Comparison of ENCODE assay signal across 3 cellular contexts in genomic region chr11:129331217-129331616, GRCh38.
TF ChIP-seq lines count a peak whose summit lies in the region.

No MANE protein-coding gene starts in this region.

TF ChIP-seq in SK-N-SH treated with all-trans-retinoic acid at 6 μM for 48 hours, 23 proteins besides CTCF, POLR2A, EP300 and RAD21 (continues in another document):
- TF ChIP-seq ZFP3 (CRISPR knock-in tag; IDR thresholded peaks at IDR 0.05) (no peak), TCF4 (CRISPR knock-in tag; IDR thresholded peaks at IDR 0.05; ENCODE audit: borderline replicate concordance) (no peak), TSHZ2 (CRISPR knock-in tag; IDR thresholded peaks at IDR 0.05) (no peak), SNAI2 (CRISPR knock-in tag; IDR thresholded peaks at IDR 0.05) (no peak), CREB5 (CRISPR knock-in tag; IDR thresholded peaks at IDR 0.05; ENCODE audit: low read depth) (no peak), ZNF565 (CRISPR knock-in tag; conservative IDR thresholded peaks at IDR 0.05; ENCODE audit: low read depth) (no peak), ISL1 (CRISPR knock-in tag; IDR thresholded peaks at IDR 0.05) (no peak), OSR1 (CRISPR knock-in tag; IDR thresholded peaks at IDR 0.05) (no peak), PPARA (CRISPR knock-in tag; IDR thresholded peaks at IDR 0.05; ENCODE audit: borderline replicate concordance) (no peak), ZNF70 (CRISPR knock-in tag; IDR thresholded peaks at IDR 0.05) (no peak), CSDC2 (CRISPR knock-in tag; IDR thresholded peaks at IDR 0.05) (no peak), BACH2 (CRISPR knock-in tag; IDR thresholded peaks at IDR 0.05; ENCODE audit: borderline replicate concordance) (no peak), ZNF8 (CRISPR knock-in tag; IDR thresholded peaks at IDR 0.05) (no peak), ZC3H10 (CRISPR knock-in tag; IDR thresholded peaks at IDR 0.05) (no peak), PATZ1 (CRISPR knock-in tag; IDR thresholded peaks at IDR 0.05; ENCODE audit: borderline replicate concordance) (no peak), ZFP30 (CRISPR knock-in tag; IDR thresholded peaks at IDR 0.05) (no peak)

TF ChIP-seq in SK-N-SH, 30 proteins besides CTCF, POLR2A, EP300 and RAD21:
- TF ChIP-seq TAF1 (IDR thresholded peaks at IDR 0.05; ENCODE audit: borderline replicate concordance, low read depth, low read length) (no peak), MEF2A (IDR thresholded peaks at IDR 0.05; ENCODE audit: borderline replicate concordance, low read depth) (no peak), RFX5 (IDR thresholded peaks at IDR 0.05; ENCODE audit: low read length) (no peak), CHD2 (IDR thresholded peaks at IDR 0.05; ENCODE audit: low read length, partially characterized antibody) (no peak), EZH2phosphoT487 (IDR thresholded peaks at IDR 0.05; ENCODE audit: borderline replicate concordance, low read depth) (no peak), GABPA (IDR thresholded peaks at IDR 0.05; ENCODE audit: low read depth) (no peak), MXI1 (IDR thresholded peaks at IDR 0.05; ENCODE audit: low read depth, low read length) (no peak), NFIC (IDR thresholded peaks at IDR 0.05; ENCODE audit: borderline replicate concordance) (no peak)

TF ChIP-seq in HepG2, 621 proteins besides CTCF, POLR2A, EP300 and RAD21:
- TF ChIP-seq GATA4 (IDR thresholded peaks at IDR 0.05; ENCODE audit: borderline replicate concordance, low read depth): no peak
- TF ChIP-seq NR2C2 (CRISPR knock-in tag; IDR thresholded peaks at IDR 0.05; ENCODE audit: borderline replicate concordance): peak; percentile 65; the same call in 1 of the 2 replicates
- TF ChIP-seq SAP130 (CRISPR knock-in tag; IDR thresholded peaks at IDR 0.05; ENCODE audit: low read depth): peak; percentile 14; the same call in 1 of the 2 replicates
- peak; percentile 65 for TF ChIP-seq GABPB1 (CRISPR knock-in tag; IDR thresholded peaks at IDR 0.05)
- TF ChIP-seq GABPA (IDR thresholded peaks at IDR 0.05; ENCODE audit: low read depth, low read length): no peak
- peak; percentile 74 for TF ChIP-seq GABPA (CRISPR knock-in tag; IDR thresholded peaks at IDR 0.05; ENCODE audit: low read depth)
- no peak for TF ChIP-seq PLRG1 (conservative IDR thresholded peaks at IDR 0.05)
- TF ChIP-seq TEAD3 (CRISPR knock-in tag; optimal IDR thresholded peaks at IDR 0.05; ENCODE audit: borderline replicate concordance): peak; percentile 38
